ENCODE assay signal across 10 cellular contexts in the genomic region with DNA sequence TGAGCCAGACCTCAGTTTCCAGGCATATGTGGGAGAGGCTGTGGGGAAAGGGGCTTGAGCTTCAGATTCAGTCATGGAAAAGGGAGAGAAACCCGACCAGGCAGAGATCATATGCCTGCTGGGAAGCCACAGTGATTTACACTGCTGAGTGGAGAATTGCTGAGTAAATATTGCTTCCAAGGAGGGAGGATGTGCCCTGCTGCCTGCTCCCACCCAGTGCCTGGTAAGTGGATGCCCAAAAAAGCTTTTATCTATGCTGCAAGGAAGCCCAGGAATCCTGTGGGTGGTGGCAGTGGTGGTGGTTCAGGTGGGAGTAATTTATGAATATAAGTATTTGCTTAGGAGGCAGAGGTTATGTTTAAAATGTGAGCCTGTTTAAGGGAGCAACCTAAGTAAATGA. TPM values are rescaled to one million over a fixed set of nuclear protein-coding genes. Genes with fewer than 3 reads are reported as not detected.
DNase-seq lines count a peak whose midpoint lies in the region; ATAC-seq and TF ChIP-seq lines count a peak whose summit lies in the region.
"Had no signal": no experiment of that assay in that cellular context is flagged by ENCODE, and none has a peak within 500 bp of the region (broad histone marks: within the 10 kb centered on the region; RNA-seq: fewer than 3 reads in every experiment).

No MANE protein-coding gene starts in this region.

- no peak for TF ChIP-seq EP300 in gastroesophageal sphincter (IDR thresholded peaks at IDR 0.05)

- H3K36me3 Mint-ChIP-seq in progenitor cell of endocrine pancreas (ENCODE audit: insufficient read depth) = no peaks in the 10 kb centered on the region

- RAD21 ChIA-PET in HCT116 (lab: Charles Lee; ENCODE audit: low non-redundant PET in 1 of 2, low total read pairs in 2 of 2, uncharacterized antibody in 2 of 2, unreplicated experiment in 2 of 2) = no interaction called here

- H3K27ac Mint-ChIP-seq in progenitor cell of endocrine pancreas = no peak overlapping the region

- H3K36me3 ChIP-seq in HCT116 (ENCODE audit: control insufficient read depth in 1 of 2, insufficient read depth in 2 of 2, low read length in 2 of 2) = no peaks in the 10 kb centered on the region
- H3K36me3 ChIP-seq in gastroesophageal sphincter = no peaks in the 10 kb centered on the region
- H3K36me3 ChIP-seq in skeletal muscle satellite cell (ENCODE audit: insufficient read depth, low read length) = no peaks in the 10 kb centered on the region
- H3K36me3 ChIP-seq: gastrocnemius medialis had no signal

- no peak overlapping the region for H3K4me3 Mint-ChIP-seq in progenitor cell of endocrine pancreas (ENCODE audit: low read depth)

- 22% methylated on average over 1 of the region's 1 CpG; no CpG with 5 or more reads in 1 of the 2 donors for WGBS in gastroesophageal sphincter (ENCODE audit: low coverage in 1 of 2), 2 donors

- H2AFZ ChIP-seq in HCT116 (ENCODE audit: low read depth, low read length, poor library complexity, severe bottlenecking) = peak overlapping the region; percentile 20

- no peaks in the 10 kb centered on the region for H3K27me3 ChIP-seq in HCT116 (ENCODE audit: insufficient read depth, low read length)
- no peaks in the 10 kb centered on the region for H3K27me3 ChIP-seq in gastroesophageal sphincter
- no peaks in the 10 kb centered on the region for H3K27me3 ChIP-seq in skeletal muscle satellite cell (ENCODE audit: control insufficient read depth, insufficient read depth, low read length)
- H3K27me3 ChIP-seq: gastrocnemius medialis had no signal

- H3K4me1 ChIP-seq in HCT116 (ENCODE audit: control insufficient read depth in 1 of 2, insufficient read depth in 2 of 2, low read length in 2 of 2) = peaks cover 45 to 61% of the 10 kb centered on the region in 2 experiments
- peaks cover 0 to 73% (median 13%) of the 10 kb centered on the region in 3 donors for H3K4me1 ChIP-seq in gastroesophageal sphincter
- peaks cover 74% of the 10 kb centered on the region for H3K4me1 ChIP-seq in skeletal muscle satellite cell (ENCODE audit: control insufficient read depth, insufficient read depth, low read length)

- CTCF ChIA-PET in HCT116 (lab: Charles Lee) = interaction anchor here (0.6 kb wide), 1 partner anchor 72 kb away, joined by 3 read pairs; no protein-coding TSS in a partner anchor

- H3K4me3 ChIP-seq in HCT116 (replicated peaks in 1 of 2; ENCODE audit: low read depth in 1 of 2, low read length in 2 of 2) (peak overlapping the region in 1 of 2 experiments; percentile 4; a peak in 1 of 4 replicates), gastroesophageal sphincter (no peak overlapping the region), skeletal muscle satellite cell (ENCODE audit: low read length) (peak overlapping the region; percentile 24)
- H3K4me3 ChIP-seq: gastrocnemius medialis had no signal

- POLR2A ChIA-PET in HCT116 (lab: Charles Lee) = interaction anchor here (1.3 kb wide), 1 partner anchor 20 kb away, joined by 4 read pairs; no protein-coding TSS in a partner anchor

- H3K9me3 ChIP-seq in HCT116 (ENCODE audit: control insufficient read depth in 1 of 2, insufficient read depth in 1 of 2, low read depth in 1 of 2, low read length in 2 of 2) (no peaks in the 10 kb centered on the region), gastroesophageal sphincter (no peaks in the 10 kb centered on the region), skeletal muscle satellite cell (replicated peaks; ENCODE audit: low read length) (no peaks in the 10 kb centered on the region)
- H3K9me3 ChIP-seq: gastrocnemius medialis had no signal

- H3K27ac ChIP-seq in HCT116 (ENCODE audit: low read depth, low read length) (peak overlapping the region; percentile 47), gastroesophageal sphincter (peak overlapping the region; percentile 51 to 72 (median 58))

- H4K20me1 ChIP-seq in HCT116 (ENCODE audit: insufficient read depth) = no peaks in the 10 kb centered on the region

- intact Hi-C loops in HCT116 (cut with micrococcal nuclease) = no loop called here

- no peaks in the 10 kb centered on the region for H3K9me3 Mint-ChIP-seq in progenitor cell of endocrine pancreas (ENCODE audit: low read depth)
- H3K9me3 Mint-ChIP-seq: activated T-helper 1 cell treated with anti-CD3 and anti-CD28 coated beads, Interleukin-12 subunit alpha, Interleukin-12 subunit beta, Interleukin-2, Interleukin-4 antibody, amounts not matched to agents 30 ng/mL and 10 ng/mL and 1 ng/mL, durations not matched to agents 14 hours and 24 hours and 36 hours had no signal

- H3K9ac ChIP-seq in HCT116 (ENCODE audit: low read length) (no peak overlapping the region), skeletal muscle satellite cell (ENCODE audit: low read depth, low read length) (peak overlapping the region; percentile 32)

- H3K4me1 Mint-ChIP-seq in progenitor cell of endocrine pancreas (ENCODE audit: low read depth) = peaks cover 12% of the 10 kb centered on the region

- TF ChIP-seq CTCF in HCT116 (IDR thresholded peaks at IDR 0.05 in 2 of 3, conservative IDR thresholded peaks at IDR 0.05 in 1 of 3; ENCODE audit: borderline replicate concordance in 1 of 3, insufficient read depth in 1 of 3, low read depth in 2 of 3, low read length in 2 of 3) (no peak), gastroesophageal sphincter (IDR thresholded peaks at IDR 0.05) (no peak), progenitor cell of endocrine pancreas (IDR thresholded peaks at IDR 0.05; ENCODE audit: unreplicated experiment) (no peak)

- H3K27me3 Mint-ChIP-seq in progenitor cell of endocrine pancreas = no peaks in the 10 kb centered on the region

- ATAC-seq in HCT116 (peak; percentile 12; the same call in 1 of the 2 replicates), gastroesophageal sphincter (no peak), GM21447 (IDR thresholded peaks at IDR 0.05; ENCODE audit: unreplicated experiment) (no peak)

- H3K79me2 ChIP-seq in HCT116 (ENCODE audit: insufficient read depth, low read length) = no peaks in the 10 kb centered on the region

- no peaks in the 10 kb centered on the region for H3K9me2 ChIP-seq in HCT116 (ENCODE audit: insufficient read depth)

- no peak for TF ChIP-seq RAD21 in HCT116 (IDR thresholded peaks at IDR 0.05; ENCODE audit: low read depth)

- DNase-seq in HCT116 (ENCODE audit: low read depth, low spot score) (no peak), NCI-H69 (lab: John Stamatoyannopoulos, UW) (peak; percentile 98), NCI-H2171 (lab: John Stamatoyannopoulos, UW) (no peak), progenitor cell of endocrine pancreas (ENCODE audit: low spot score, unreplicated experiment) (no peak), NCI-H526 treated with DMSO at 0.1 percent for 48 hours (lab: John Stamatoyannopoulos, UW) (no peak)
- DNase-seq: gastrocnemius medialis had no signal

- TF ChIP-seq POLR2A in HCT116 (IDR thresholded peaks at IDR 0.05; ENCODE audit: borderline replicate concordance, extremely low read depth, insufficient read depth, insufficient read length) (no peak), gastroesophageal sphincter (IDR thresholded peaks at IDR 0.05) (no peak)

- H3K4me2 ChIP-seq in HCT116 (ENCODE audit: low read length) = peak overlapping the region; percentile 72
- H3K4me2 ChIP-seq in skeletal muscle satellite cell (ENCODE audit: low read length) = peak overlapping the region; percentile 43

- BruUV-seq in HCT116 (replicated peaks; lab: Mats Ljungman, UMichigan) = no TSS peak

TF ChIP-seq in HCT116, 20 proteins besides CTCF, POLR2A, EP300 and RAD21:
- TF ChIP-seq EZH2 (IDR thresholded peaks at IDR 0.05) (no peak), EGR1 (IDR thresholded peaks at IDR 0.05; ENCODE audit: low read depth) (no peak), TCF7L2 (IDR thresholded peaks at IDR 0.05; ENCODE audit: borderline replicate concordance, extremely low read depth, insufficient read depth, insufficient read length) (no peak), ZFX (IDR thresholded peaks at IDR 0.05) (no peak), ELF1 (IDR thresholded peaks at IDR 0.05; ENCODE audit: borderline replicate concordance, low read depth) (no peak), CBX3 (IDR thresholded peaks at IDR 0.05; ENCODE audit: low read depth) (no peak), CEBPB (IDR thresholded peaks at IDR 0.05; ENCODE audit: low read depth) (no peak)
- TF ChIP-seq, protein P1, sequence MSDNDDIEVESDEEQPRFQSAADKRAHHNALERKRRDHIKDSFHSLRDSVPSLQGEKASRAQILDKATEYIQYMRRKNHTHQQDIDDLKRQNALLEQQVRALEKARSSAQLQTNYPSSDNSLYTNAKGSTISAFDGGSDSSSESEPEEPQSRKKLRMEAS (IDR thresholded peaks at IDR 0.05) = no peak

RNA-seq across cellular contexts. Expression of a gene that starts 39.5 kb away (rescaled TPM):
- total RNA-seq in HCT116 (2021; ENCODE audit: unreplicated experiment) (30.7 TPM), gastroesophageal sphincter (10 to 100 TPM in 1 of 4 donors, 1 to 10 TPM in 3; 5.8 to 13.6 (median 8.6) TPM), progenitor cell of endocrine pancreas (30.0 and 31.6 TPM in 2 replicates)
- polyA plus RNA-seq in HCT116 (2012) = 19.5 and 25.0 TPM in 2 replicates
- total RNA-seq in skeletal muscle satellite cell (2012; rRNA removed) = 3.5 and 4.4 TPM in 2 replicates
